In the genomic region with DNA sequence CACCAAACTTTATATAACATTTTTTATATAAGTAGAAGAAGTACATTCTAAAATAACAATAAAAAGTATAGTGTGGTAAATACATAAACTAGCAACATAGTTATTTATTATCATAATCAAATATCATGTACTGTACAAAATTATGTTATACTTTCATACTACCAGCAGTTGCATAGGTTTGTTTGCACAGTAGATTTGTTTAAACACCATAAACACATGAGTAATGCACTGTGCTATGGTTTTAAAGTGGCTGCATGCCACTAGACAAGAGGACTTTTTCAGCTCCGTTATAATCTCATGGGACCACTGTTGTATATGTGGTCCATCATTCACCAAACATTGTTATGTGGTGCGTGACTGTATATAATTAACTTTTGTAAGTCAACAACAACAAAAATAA, we compare ENCODE assay signal across 1 cellular context.
TF ChIP-seq lines count a peak whose summit lies in the region.

No MANE protein-coding gene starts in this region.

TF ChIP-seq in IMR-90, 13 proteins besides CTCF, POLR2A, EP300 and RAD21:
- TF ChIP-seq NFE2L2 (IDR thresholded peaks at IDR 0.05; ENCODE audit: low read depth, low read length) = no peak
- no peak for TF ChIP-seq MAZ (IDR thresholded peaks at IDR 0.05; ENCODE audit: borderline replicate concordance, low read depth, low read length)
- TF ChIP-seq, protein P1, sequence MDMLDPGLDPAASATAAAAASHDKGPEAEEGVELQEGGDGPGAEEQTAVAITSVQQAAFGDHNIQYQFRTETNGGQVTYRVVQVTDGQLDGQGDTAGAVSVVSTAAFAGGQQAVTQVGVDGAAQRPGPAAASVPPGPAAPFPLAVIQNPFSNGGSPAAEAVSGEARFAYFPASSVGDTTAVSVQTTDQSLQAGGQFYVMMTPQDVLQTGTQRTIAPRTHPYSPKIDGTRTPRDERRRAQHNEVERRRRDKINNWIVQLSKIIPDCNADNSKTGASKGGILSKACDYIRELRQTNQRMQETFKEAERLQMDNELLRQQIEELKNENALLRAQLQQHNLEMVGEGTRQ (IDR thresholded peaks at IDR 0.05; ENCODE audit: low read depth, low read length) = no peak
- TF ChIP-seq CEBPB (IDR thresholded peaks at IDR 0.05; ENCODE audit: low read depth, low read length) = no peak
- no peak for TF ChIP-seq RCOR1 (IDR thresholded peaks at IDR 0.05; ENCODE audit: insufficient replicate concordance, low read length)
- TF ChIP-seq, protein P2, sequence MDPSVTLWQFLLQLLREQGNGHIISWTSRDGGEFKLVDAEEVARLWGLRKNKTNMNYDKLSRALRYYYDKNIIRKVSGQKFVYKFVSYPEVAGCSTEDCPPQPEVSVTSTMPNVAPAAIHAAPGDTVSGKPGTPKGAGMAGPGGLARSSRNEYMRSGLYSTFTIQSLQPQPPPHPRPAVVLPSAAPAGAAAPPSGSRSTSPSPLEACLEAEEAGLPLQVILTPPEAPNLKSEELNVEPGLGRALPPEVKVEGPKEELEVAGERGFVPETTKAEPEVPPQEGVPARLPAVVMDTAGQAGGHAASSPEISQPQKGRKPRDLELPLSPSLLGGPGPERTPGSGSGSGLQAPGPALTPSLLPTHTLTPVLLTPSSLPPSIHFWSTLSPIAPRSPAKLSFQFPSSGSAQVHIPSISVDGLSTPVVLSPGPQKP (IDR thresholded peaks at IDR 0.05; ENCODE audit: borderline replicate concordance, low read depth, low read length) = no peak
- no peak for TF ChIP-seq FOS (IDR thresholded peaks at IDR 0.05; ENCODE audit: low read depth, low read length)
- no peak for TF ChIP-seq MAFK (IDR thresholded peaks at IDR 0.05; ENCODE audit: low read depth, low read length)
- no peak for TF ChIP-seq CHD1 (IDR thresholded peaks at IDR 0.05; ENCODE audit: low read depth, low read length)
- no peak for TF ChIP-seq RFX5 (IDR thresholded peaks at IDR 0.05; ENCODE audit: low read depth, low read length)
- no peak for TF ChIP-seq BHLHE40 (IDR thresholded peaks at IDR 0.05; ENCODE audit: low read depth, low read length)
- no peak for TF ChIP-seq SMC3 (IDR thresholded peaks at IDR 0.05; ENCODE audit: low read depth, low read length)
- TF ChIP-seq MXI1 (IDR thresholded peaks at IDR 0.05; ENCODE audit: borderline replicate concordance, low read depth, low read length) = no peak
